Comparison of ENCODE assay signal across 9 cellular contexts in the genomic region with DNA sequence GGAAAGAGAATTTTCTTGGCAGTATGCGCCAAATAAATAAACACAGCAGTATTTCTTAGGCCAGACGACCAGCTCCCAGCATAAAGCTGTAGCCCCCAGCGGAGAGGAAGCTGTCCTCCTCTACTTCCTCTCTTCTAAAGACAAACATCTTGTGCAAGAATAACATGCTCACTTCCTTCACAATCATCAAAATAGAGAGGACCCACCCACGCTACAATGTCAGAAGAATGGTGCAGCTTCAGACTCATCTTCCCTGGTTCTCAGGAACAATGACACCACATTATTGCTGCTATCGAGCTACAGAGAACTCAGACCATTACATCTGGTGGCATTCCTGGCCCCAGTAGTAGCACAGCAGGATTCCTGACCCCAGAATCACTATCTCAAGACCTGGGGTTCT. TPM values are rescaled to one million over a fixed set of nuclear protein-coding genes. Genes with fewer than 3 reads are reported as not detected.
DNase-seq lines count a peak whose midpoint lies in the region; ATAC-seq and TF ChIP-seq lines count a peak whose summit lies in the region.
"Had no signal": no experiment of that assay in that cellular context is flagged by ENCODE, and none has a peak within 500 bp of the region (broad histone marks: within the 10 kb centered on the region; RNA-seq: fewer than 3 reads in every experiment).

No MANE protein-coding gene starts in this region.

- no peak for TF ChIP-seq CTCF in HL-60 (IDR thresholded peaks at IDR 0.05; ENCODE audit: insufficient read depth, low read length)
- no peak for TF ChIP-seq CTCF in right atrium auricular region (IDR thresholded peaks at IDR 0.05)

- H3K27me3 Mint-ChIP-seq in activated CD8-positive, alpha-beta T cell treated with anti-CD3 and anti-CD28 coated beads, Interleukin-2, amount 10 ng/mL, durations not matched to agents 7 days and 5 days (ENCODE audit: low read depth), result no peaks in the 10 kb centered on the region

- no peaks in the 10 kb centered on the region for H3K9me3 ChIP-seq in right atrium auricular region

- H3K27ac Mint-ChIP-seq in activated CD8-positive, alpha-beta T cell treated with anti-CD3 and anti-CD28 coated beads, Interleukin-2, amount 10 ng/mL, durations not matched to agents 7 days and 5 days, result peak overlapping the region; percentile 92

- peaks cover 0 to 33% of the 10 kb centered on the region in 2 donors for H3K4me1 ChIP-seq in right atrium auricular region

- no peaks in the 10 kb centered on the region for H3K27me3 ChIP-seq in HL-60 (ENCODE audit: insufficient read depth, poor library complexity, severe bottlenecking)
- no peaks in the 10 kb centered on the region for H3K27me3 ChIP-seq in right atrium auricular region

- ATAC-seq in activated CD8-positive, alpha-beta T cell treated with anti-CD3 and anti-CD28 coated beads, Interleukin-2, amount 10 ng/mL, durations not matched to agents 7 days and 5 days, result peak; percentile 71
- ATAC-seq in GM18517 (IDR thresholded peaks at IDR 0.05; ENCODE audit: unreplicated experiment), result no peak
- ATAC-seq in GM19324 (IDR thresholded peaks at IDR 0.05; ENCODE audit: low FRiP score, unreplicated experiment), result no peak
- no peak for ATAC-seq in GM19035 (IDR thresholded peaks at IDR 0.05; ENCODE audit: unreplicated experiment)
- no peak for ATAC-seq in HG03457 (IDR thresholded peaks at IDR 0.05; ENCODE audit: unreplicated experiment)

- H3K4me1 Mint-ChIP-seq in activated CD8-positive, alpha-beta T cell treated with anti-CD3 and anti-CD28 coated beads, Interleukin-2, amount 10 ng/mL, durations not matched to agents 7 days and 5 days (ENCODE audit: low read depth), result peaks cover 47% of the 10 kb centered on the region

- no peaks in the 10 kb centered on the region for H3K36me3 ChIP-seq in right atrium auricular region

- CTCF ChIA-PET in activated CD8-positive, alpha-beta T cell treated with anti-CD3 and anti-CD28 coated beads, Interleukin-2, amount 10 ng/mL, durations not matched to agents 7 days and 5 days (lab: Charles Lee), result interaction anchor here (0.7 to 1.4 kb wide), 5 partner anchors 27 to 137 kb away, joined by 3 to 10 read pairs (median 3); no protein-coding TSS in a partner anchor

- H3K27ac ChIP-seq in HL-60 (replicated peaks) (peak overlapping the region; percentile 65), right atrium auricular region (peak overlapping the region; percentile 50 to 64)

- H3K4me3 ChIP-seq in HL-60 (replicated peaks; ENCODE audit: insufficient read depth, low read length) (no peak overlapping the region), right atrium auricular region (no peak overlapping the region)

- DNase-seq in HL-60 (ENCODE audit: low read depth in 1 of 2, low spot score in 1 of 2), result peak; percentile 70 to 82
- DNase-seq in activated CD8-positive, alpha-beta T cell treated with anti-CD3 and anti-CD28 coated beads, Interleukin-2, amount 10 ng/mL, durations not matched to agents 7 days and 5 days, result peak; percentile 31
- DNase-seq in right atrium auricular region (ENCODE audit: low spot score), result no peak
- DNase-seq in stimulated activated CD4-positive, alpha-beta T cell treated with anti-CD3 and anti-CD28 coated beads, Interleukin-2, amount 100 ng/mL, for 24 hours, result peak; percentile 21 to 30
- DNase-seq: NCI-H1105 treated with DMSO at 0.1 percent for 48 hours had no signal

- peak overlapping the region; percentile 42 for H3K4me3 Mint-ChIP-seq in activated CD8-positive, alpha-beta T cell treated with anti-CD3 and anti-CD28 coated beads, Interleukin-2, amount 10 ng/mL, durations not matched to agents 7 days and 5 days

- H3K36me3 Mint-ChIP-seq in activated CD8-positive, alpha-beta T cell treated with anti-CD3 and anti-CD28 coated beads, Interleukin-2, amount 10 ng/mL, durations not matched to agents 7 days and 5 days (ENCODE audit: low read depth), result peaks cover 12% of the 10 kb centered on the region

- peaks cover 10% of the 10 kb centered on the region for H3K9me3 Mint-ChIP-seq in activated CD8-positive, alpha-beta T cell treated with anti-CD3 and anti-CD28 coated beads, Interleukin-2, amount 10 ng/mL, durations not matched to agents 7 days and 5 days (ENCODE audit: insufficient read depth)

- POLR2A ChIA-PET in activated CD8-positive, alpha-beta T cell treated with anti-CD3 and anti-CD28 coated beads, Interleukin-2, amount 10 ng/mL, durations not matched to agents 7 days and 5 days (lab: Charles Lee), result no interaction called here

RNA-seq across cellular contexts. Expression of gene VWF, which starts 16.6 kb away (rescaled TPM):
- total RNA-seq in activated CD8-positive, alpha-beta T cell treated with anti-CD3 and anti-CD28 coated beads, Interleukin-2, amount 10 ng/mL, durations not matched to agents 7 days and 5 days, result not detected
- 100 to 1,000 TPM; 189 to 331 TPM for total RNA-seq in right atrium auricular region

RNA-seq across cellular contexts. Expression of gene CD9, which starts 59.2 kb away (rescaled TPM):
- 10 to 100 TPM; 11.6 to 11.9 TPM for total RNA-seq in activated CD8-positive, alpha-beta T cell treated with anti-CD3 and anti-CD28 coated beads, Interleukin-2, amount 10 ng/mL, durations not matched to agents 7 days and 5 days
- 100 to 1,000 TPM; 126 to 230 TPM for total RNA-seq in right atrium auricular region

Comparison
In these comparisons a context has a peak if more than half of its experiments do, and no peak if none do; other contexts are left out.
1. RNA of gene VWF, which starts 16.6 kb away (total RNA-seq): 189 to 331 TPM in right atrium auricular region; not detected in activated CD8-positive, alpha-beta T cell treated with anti-CD3 and anti-CD28 coated beads, Interleukin-2, amount 10 ng/mL, durations not matched to agents 7 days and 5 days; every median in the first group is over 100 times any median in the second.
2. RNA of gene CD9, which starts 59.2 kb away (total RNA-seq): 126 to 230 TPM in right atrium auricular region; 11.6 to 11.9 TPM in activated CD8-positive, alpha-beta T cell treated with anti-CD3 and anti-CD28 coated beads, Interleukin-2, amount 10 ng/mL, durations not matched to agents 7 days and 5 days; every median in the first group is over 4 times any median in the second.